35 cellular contexts compared by ENCODE assay signal in genomic region chr19:34938886-34939285, GRCh38.
"Had no signal": no experiment of that assay in that cellular context is flagged by ENCODE, and none has a peak within 500 bp of the region (broad histone marks: within the 10 kb centered on the region; RNA-seq: fewer than 3 reads in every experiment).

No MANE protein-coding gene starts in this region.

- H3K4me3 ChIP-seq: MG63 had no signal

- DNase-seq: Karpas-422, Kasumi-1, MG63, MM.1S, MV-4-11, NCI-H1048, NCI-H1092 treated with DMSO at 0.1 percent for 48 hours, NCI-H1105, NCI-H1105 treated with DMSO at 0.1 percent for 48 hours, NCI-H1417, NCI-H1417 treated with DMSO at 0.1 percent for 48 hours, NCI-H1436, NCI-H1436 treated with DMSO at 0.1 percent for 48 hours, NCI-H146, NCI-H1694, NCI-H1694 treated with DMSO at 0.1 percent for 48 hours, NCI-H187, NCI-H187 treated with DMSO at 0.1 percent for 48 hours, NCI-H1930, NCI-H2029, NCI-H2029 treated with DMSO at 0.1 percent for 48 hours, NCI-H2081, NCI-H2081 treated with DMSO at 0.1 percent for 48 hours, NCI-H2107, NCI-H2171, NCI-H2171 treated with DMSO at 0.1 percent for 48 hours, NCI-H2227 treated with DMSO at 0.1 percent for 48 hours, NCI-H226, NCI-H345, NCI-H446, NCI-H446 treated with DMSO at 0.1 percent for 48 hours, NCI-H510A, NCI-H510A treated with DMSO at 0.1 percent for 48 hours, NCI-H524, NCI-H524 treated with DMSO at 0.1 percent for 48 hours had no signal

- H3K27me3 ChIP-seq: MG63 had no signal
